9 cellular contexts compared by ENCODE assay signal in genomic region chr17:32264140-32264799, GRCh38. TPM values are rescaled to one million over a fixed set of nuclear protein-coding genes. Genes with fewer than 3 reads are reported as not detected.
DNase-seq lines count a peak whose midpoint lies in the region; ATAC-seq and TF ChIP-seq lines count a peak whose summit lies in the region.
"Had no signal": no experiment of that assay in that cellular context is flagged by ENCODE, and none has a peak within 500 bp of the region (broad histone marks: within the 10 kb centered on the region; RNA-seq: fewer than 3 reads in every experiment).

No MANE protein-coding gene starts in this region.

- intact Hi-C loops in upper lobe of right lung (cut with DNase I) = no loop called here

- H3K36me3 ChIP-seq in iPS-20b (ENCODE audit: insufficient read depth, low read depth, low read length) (no peaks in the 10 kb centered on the region), upper lobe of right lung (no peaks in the 10 kb centered on the region)
- H3K36me3 ChIP-seq: sigmoid colon had no signal

- no peak overlapping the region for H3K27ac Mint-ChIP-seq in activated naive CD4-positive, alpha-beta T cell treated with anti-CD3 and anti-CD28 coated beads, Interleukin-2, amount 10 ng/mL, durations not matched to agents 7 days and 5 days
- peak overlapping the region; percentile 59 for H3K27ac Mint-ChIP-seq in type B pancreatic cell

- CTCF ChIA-PET in activated naive CD4-positive, alpha-beta T cell treated with anti-CD3 and anti-CD28 coated beads, Interleukin-2, amount 10 ng/mL, durations not matched to agents 7 days and 5 days (lab: Charles Lee) = interaction anchor here (0.9 to 1.1 kb wide), 2 partner anchors 11 to 201 kb away, joined by 3 to 4 read pairs; no protein-coding TSS in a partner anchor

- H3K27ac ChIP-seq in VCaP = no peak overlapping the region
- no peak overlapping the region for H3K27ac ChIP-seq in iPS-20b (ENCODE audit: low read length)
- H3K27ac ChIP-seq in upper lobe of right lung = no peak overlapping the region

- no peaks in the 10 kb centered on the region for H3K9me3 ChIP-seq in iPS-20b (ENCODE audit: insufficient read depth, low read depth, low read length)
- H3K9me3 ChIP-seq in upper lobe of right lung = no peaks in the 10 kb centered on the region
- H3K9me3 ChIP-seq: sigmoid colon had no signal

- no peak for ATAC-seq in upper lobe of right lung

- H3K4me3 Mint-ChIP-seq in activated naive CD4-positive, alpha-beta T cell treated with anti-CD3 and anti-CD28 coated beads, Interleukin-2, amount 10 ng/mL, durations not matched to agents 7 days and 5 days = peak overlapping the region; percentile 35
- peak overlapping the region; percentile 84 for H3K4me3 Mint-ChIP-seq in type B pancreatic cell

- H3K27me3 Mint-ChIP-seq in activated naive CD4-positive, alpha-beta T cell treated with anti-CD3 and anti-CD28 coated beads, Interleukin-2, amount 10 ng/mL, durations not matched to agents 7 days and 5 days = peaks cover 85% of the 10 kb centered on the region
- peaks cover 82% of the 10 kb centered on the region for H3K27me3 Mint-ChIP-seq in type B pancreatic cell

- no peaks in the 10 kb centered on the region for H3K9me3 Mint-ChIP-seq in activated naive CD4-positive, alpha-beta T cell treated with anti-CD3 and anti-CD28 coated beads, Interleukin-2, amount 10 ng/mL, durations not matched to agents 7 days and 5 days
- H3K9me3 Mint-ChIP-seq in type B pancreatic cell = no peaks in the 10 kb centered on the region

- no peak overlapping the region for H3K9ac ChIP-seq in iPS-20b (ENCODE audit: low read depth, low read length)

- no peak for DNase-seq in activated naive CD4-positive, alpha-beta T cell treated with anti-CD3 and anti-CD28 coated beads, Interleukin-2, amount 10 ng/mL, durations not matched to agents 7 days and 5 days
- no peak for DNase-seq in activated naive CD4-positive, alpha-beta T cell treated with anti-CD3 and anti-CD28 coated beads, Interleukin-2, amount 50 U/mL, for 16 hours
- DNase-seq in type B pancreatic cell (ENCODE audit: extremely low spot score, unreplicated experiment) (no peak), upper lobe of right lung (no peak), HCEC 1CT (no peak)
- no peak for DNase-seq in activated CD4-positive, CD25-positive, alpha-beta regulatory T cell treated with anti-CD3 and anti-CD28 coated beads, Interleukin-2, amount 50 U/mL, for 72 hours
- DNase-seq: sigmoid colon had no signal

- H3K4me3 ChIP-seq in iPS-20b (ENCODE audit: low read length) = peak overlapping the region; percentile 69; the same call in 1 of the 2 replicates
- H3K4me3 ChIP-seq in upper lobe of right lung = no peak overlapping the region

- no peaks in the 10 kb centered on the region for H3K36me3 Mint-ChIP-seq in activated naive CD4-positive, alpha-beta T cell treated with anti-CD3 and anti-CD28 coated beads, Interleukin-2, amount 10 ng/mL, durations not matched to agents 7 days and 5 days
- H3K36me3 Mint-ChIP-seq in type B pancreatic cell = no peaks in the 10 kb centered on the region

- peaks cover 14% of the 10 kb centered on the region for H3K4me1 ChIP-seq in iPS-20b (ENCODE audit: insufficient read depth, low read length)
- H3K4me1 ChIP-seq in upper lobe of right lung = peaks cover 12% of the 10 kb centered on the region

- TF ChIP-seq CTCF in VCaP (conservative IDR thresholded peaks at IDR 0.05) = peak; percentile 68
- peak; percentile 58 for TF ChIP-seq CTCF in type B pancreatic cell (conservative IDR thresholded peaks at IDR 0.05)
- TF ChIP-seq CTCF in upper lobe of right lung (IDR thresholded peaks at IDR 0.05) = no peak

- H3K4me1 Mint-ChIP-seq in activated naive CD4-positive, alpha-beta T cell treated with anti-CD3 and anti-CD28 coated beads, Interleukin-2, amount 10 ng/mL, durations not matched to agents 7 days and 5 days = peaks cover 17% of the 10 kb centered on the region
- H3K4me1 Mint-ChIP-seq in type B pancreatic cell (ENCODE audit: unreplicated experiment) = peaks cover 37% of the 10 kb centered on the region

- H3K27me3 ChIP-seq in iPS-20b (ENCODE audit: insufficient read depth, low read length) (peaks cover 62% of the 10 kb centered on the region), upper lobe of right lung (peaks cover 23% of the 10 kb centered on the region)

RNA-seq across cellular contexts. Expression of gene RHBDL3, which starts 1.4 kb away (rescaled TPM):
- total RNA-seq in type B pancreatic cell (ENCODE audit: low replicate concordance) (1.4 and 4.4 TPM in 2 replicates), upper lobe of right lung (0.41 TPM)
